ENCODE assay signal across 15 cellular contexts in genomic region chr6:56516003-56516402, GRCh38.
"Had no signal": no experiment of that assay in that cellular context is flagged by ENCODE, and none has a peak within 500 bp of the region (broad histone marks: within the 10 kb centered on the region; RNA-seq: fewer than 3 reads in every experiment).

No MANE protein-coding gene starts in this region.

- H3K27me3 ChIP-seq: gastrocnemius medialis, suprapubic skin, upper lobe of right lung had no signal

- H3K4me3 Mint-ChIP-seq: activated CD8-positive, alpha-beta memory T cell treated with anti-CD3 and anti-CD28 coated beads, Interleukin-2, amount 10 ng/mL, durations not matched to agents 7 days and 5 days; activated naive CD8-positive, alpha-beta T cell had no signal

- H3K4me1 ChIP-seq: parathyroid adenoma had no signal

- H3K4me1 Mint-ChIP-seq: activated CD8-positive, alpha-beta memory T cell treated with anti-CD3 and anti-CD28 coated beads, Interleukin-2, amount 10 ng/mL, durations not matched to agents 7 days and 5 days had no signal

- FAIRE-seq: bronchial epithelial cell had no signal

- H3K36me3 Mint-ChIP-seq: activated CD8-positive, alpha-beta memory T cell treated with anti-CD3 and anti-CD28 coated beads, Interleukin-2, amount 10 ng/mL, durations not matched to agents 7 days and 5 days had no signal

- H3K27me3 Mint-ChIP-seq: activated CD8-positive, alpha-beta memory T cell treated with anti-CD3 and anti-CD28 coated beads, Interleukin-2, amount 10 ng/mL, durations not matched to agents 7 days and 5 days had no signal

- H3K27ac Mint-ChIP-seq: activated CD8-positive, alpha-beta memory T cell treated with anti-CD3 and anti-CD28 coated beads, Interleukin-2, amount 10 ng/mL, durations not matched to agents 7 days and 5 days; activated naive CD8-positive, alpha-beta T cell had no signal

- ATAC-seq: activated CD8-positive, alpha-beta memory T cell treated with anti-CD3 and anti-CD28 coated beads, Interleukin-2, amount 10 ng/mL, durations not matched to agents 7 days and 5 days; stimulated activated naive CD8-positive, alpha-beta T cell treated with anti-CD3 and anti-CD28 coated beads, Interleukin-15, Interleukin-2, amounts not matched to agents 100 U/mL and 50 U/mL, for 24 hours; upper lobe of right lung had no signal

- H3K9me3 ChIP-seq: gastrocnemius medialis, suprapubic skin, upper lobe of right lung had no signal

- H3K27ac ChIP-seq: parathyroid adenoma, upper lobe of right lung had no signal

- DNase-seq: activated CD4-positive, alpha-beta T cell treated with anti-CD3 and anti-CD28 coated beads, Interleukin-2, amount 50 U/mL, for 4 hours; activated CD4-positive, CD25-positive, alpha-beta regulatory T cell treated with anti-CD3 and anti-CD28 coated beads, Interleukin-2, amount 50 U/mL, for 72 hours; activated CD8-positive, alpha-beta memory T cell treated with anti-CD3 and anti-CD28 coated beads, Interleukin-2, amount 10 ng/mL, durations not matched to agents 7 days and 5 days; activated gamma-delta T cell; activated T-cell treated with anti-CD3 and anti-CD28 coated beads, Interleukin-2, amount 50 U/mL, for 48 hours; gastrocnemius medialis; kidney; retina; stimulated activated naive CD8-positive, alpha-beta T cell treated with anti-CD3 and anti-CD28 coated beads, Interleukin-15, Interleukin-2, amounts not matched to agents 100 U/mL and 50 U/mL, for 24 hours; T-helper 9 cell; upper lobe of right lung had no signal

- H3K4me3 ChIP-seq: gastrocnemius medialis, suprapubic skin, upper lobe of right lung had no signal
